In genomic region chr20:64102647-64103354, GRCh38 we compare ENCODE assay signal across 8 cellular contexts. TPM values are rescaled to one million over a fixed set of nuclear protein-coding genes. Genes with fewer than 3 reads are reported as not detected.
DNase-seq lines count a peak whose midpoint lies in the region; ATAC-seq and TF ChIP-seq lines count a peak whose summit lies in the region.

No MANE protein-coding gene starts in this region.

- peak; percentile 16 for DNase-seq in activated CD8-positive, alpha-beta T cell treated with anti-CD3 and anti-CD28 coated beads for 36 hours
- no peak for DNase-seq in activated CD8-positive, alpha-beta T cell treated with anti-CD3 and anti-CD28 coated beads, Interleukin-2, amount 10 ng/mL, durations not matched to agents 7 days and 5 days
- DNase-seq in hepatocyte (ENCODE audit: low spot score) (peak; percentile 37), superior temporal gyrus (ENCODE audit: extremely low spot score) (peak; percentile 35), cortex of kidney (lab: John Stamatoyannopoulos, UW) (no peak)
- no peak for DNase-seq in activated CD4-positive, alpha-beta T cell treated with anti-CD3 and anti-CD28 coated beads, Interleukin-2, amount 50 U/mL, for 48 hours

- H3K9ac ChIP-seq in OCI-LY3 (ENCODE audit: low read length), result peak overlapping the region; percentile 54

- no peaks in the 10 kb centered on the region for H3K9me3 Mint-ChIP-seq in activated CD8-positive, alpha-beta T cell treated with anti-CD3 and anti-CD28 coated beads for 36 hours
- no peaks in the 10 kb centered on the region for H3K9me3 Mint-ChIP-seq in activated CD8-positive, alpha-beta T cell treated with anti-CD3 and anti-CD28 coated beads, Interleukin-2, amount 10 ng/mL, durations not matched to agents 7 days and 5 days (ENCODE audit: insufficient read depth)

- no peaks in the 10 kb centered on the region for H4K20me1 ChIP-seq in OCI-LY3 (ENCODE audit: insufficient read depth, low read length)
- no peaks in the 10 kb centered on the region for H4K20me1 ChIP-seq in hepatocyte (ENCODE audit: insufficient read depth, poor library complexity, severe bottlenecking)

- H3K4me2 ChIP-seq in OCI-LY3 (ENCODE audit: low read length) (peak overlapping the region; percentile 70), hepatocyte (peak overlapping the region; percentile 91)

- H2AFZ ChIP-seq in OCI-LY3 (ENCODE audit: low read depth, low read length) (no peak overlapping the region), hepatocyte (no peak overlapping the region)

- peaks cover 20% of the 10 kb centered on the region for H3K4me1 Mint-ChIP-seq in activated CD8-positive, alpha-beta T cell treated with anti-CD3 and anti-CD28 coated beads for 36 hours (ENCODE audit: low read depth)
- peaks cover 20% of the 10 kb centered on the region for H3K4me1 Mint-ChIP-seq in activated CD8-positive, alpha-beta T cell treated with anti-CD3 and anti-CD28 coated beads, Interleukin-2, amount 10 ng/mL, durations not matched to agents 7 days and 5 days (ENCODE audit: low read depth)

- intact Hi-C loops in activated CD8-positive, alpha-beta T cell treated with anti-CD3 and anti-CD28 coated beads for 36 hours (cut with micrococcal nuclease), result no loop called here

- H3K4me3 ChIP-seq in OCI-LY3 (ENCODE audit: low read length), result peak overlapping the region; percentile 77
- H3K4me3 ChIP-seq in hepatocyte, result no peak overlapping the region

- H3K36me3 ChIP-seq in OCI-LY3 (replicated peaks; ENCODE audit: low read depth, low read length), result no peaks in the 10 kb centered on the region
- no peaks in the 10 kb centered on the region for H3K36me3 ChIP-seq in hepatocyte (replicated peaks; ENCODE audit: insufficient read depth, low read depth)

- H3K27ac ChIP-seq in OCI-LY3 (ENCODE audit: low read length) (no peak overlapping the region), hepatocyte (no peak overlapping the region)

- peaks cover 18% of the 10 kb centered on the region for H3K27me3 ChIP-seq in OCI-LY3 (ENCODE audit: low read depth, low read length)
- peaks cover 35% of the 10 kb centered on the region for H3K27me3 ChIP-seq in hepatocyte

- H3K9me2 ChIP-seq in hepatocyte (replicated peaks; ENCODE audit: insufficient read depth), result no peaks in the 10 kb centered on the region

- H3K27ac Mint-ChIP-seq in activated CD8-positive, alpha-beta T cell treated with anti-CD3 and anti-CD28 coated beads for 36 hours, result no peak overlapping the region
- H3K27ac Mint-ChIP-seq in activated CD8-positive, alpha-beta T cell treated with anti-CD3 and anti-CD28 coated beads, Interleukin-2, amount 10 ng/mL, durations not matched to agents 7 days and 5 days, result no peak overlapping the region

- peaks cover 14% of the 10 kb centered on the region for H3K27me3 Mint-ChIP-seq in activated CD8-positive, alpha-beta T cell treated with anti-CD3 and anti-CD28 coated beads for 36 hours
- H3K27me3 Mint-ChIP-seq in activated CD8-positive, alpha-beta T cell treated with anti-CD3 and anti-CD28 coated beads, Interleukin-2, amount 10 ng/mL, durations not matched to agents 7 days and 5 days (ENCODE audit: low read depth), result peaks cover 22% of the 10 kb centered on the region

- no peaks in the 10 kb centered on the region for H3K79me2 ChIP-seq in OCI-LY3 (ENCODE audit: low read length)
- H3K79me2 ChIP-seq in hepatocyte, result no peaks in the 10 kb centered on the region

- CTCF ChIA-PET in activated CD8-positive, alpha-beta T cell treated with anti-CD3 and anti-CD28 coated beads for 36 hours (lab: Charles Lee), result interaction anchor here (0.6 to 5.1 kb wide), 7 partner anchors 9 to 156 kb away, joined by 3 to 30 read pairs (median 4); partner anchors contain the start of genes LKAAEAR1 and OPRL1
- CTCF ChIA-PET in activated CD8-positive, alpha-beta T cell treated with anti-CD3 and anti-CD28 coated beads, Interleukin-2, amount 10 ng/mL, durations not matched to agents 7 days and 5 days (lab: Charles Lee), result interaction anchor here (0.6 to 2.1 kb wide), 6 partner anchors 17 to 201 kb away, joined by 3 to 5 read pairs (median 4); partner anchors contain the start of genes LKAAEAR1 and RGS19

- H3K9me3 ChIP-seq in OCI-LY3 (ENCODE audit: insufficient read depth, low read length) (no peaks in the 10 kb centered on the region), hepatocyte (ENCODE audit: low read depth) (no peaks in the 10 kb centered on the region)

- peak overlapping the region; percentile 46 for H3K4me3 Mint-ChIP-seq in activated CD8-positive, alpha-beta T cell treated with anti-CD3 and anti-CD28 coated beads for 36 hours
- no peak overlapping the region for H3K4me3 Mint-ChIP-seq in activated CD8-positive, alpha-beta T cell treated with anti-CD3 and anti-CD28 coated beads, Interleukin-2, amount 10 ng/mL, durations not matched to agents 7 days and 5 days

- TF ChIP-seq CTCF in activated CD8-positive, alpha-beta T cell treated with anti-CD3 and anti-CD28 coated beads for 36 hours (IDR thresholded peaks at IDR 0.05), result no peak
- no peak for TF ChIP-seq CTCF in OCI-LY3 (IDR thresholded peaks at IDR 0.05; ENCODE audit: low read depth, low read length)
- TF ChIP-seq CTCF in hepatocyte (IDR thresholded peaks at IDR 0.05; ENCODE audit: poor library complexity), result no peak

- WGBS in hepatocyte (ENCODE audit: low lambda C conversion rate, missing lambda C conversion rate), result 23% methylated on average over 28 of the region's 30 CpGs

- no peak for ATAC-seq in activated CD8-positive, alpha-beta T cell treated with anti-CD3 and anti-CD28 coated beads for 36 hours
- ATAC-seq in activated CD8-positive, alpha-beta T cell treated with anti-CD3 and anti-CD28 coated beads, Interleukin-2, amount 10 ng/mL, durations not matched to agents 7 days and 5 days, result no peak
- no peak for ATAC-seq in HG03196 (IDR thresholded peaks at IDR 0.05; ENCODE audit: unreplicated experiment)

- no peaks in the 10 kb centered on the region for H3K36me3 Mint-ChIP-seq in activated CD8-positive, alpha-beta T cell treated with anti-CD3 and anti-CD28 coated beads for 36 hours (ENCODE audit: low read depth)
- H3K36me3 Mint-ChIP-seq in activated CD8-positive, alpha-beta T cell treated with anti-CD3 and anti-CD28 coated beads, Interleukin-2, amount 10 ng/mL, durations not matched to agents 7 days and 5 days (ENCODE audit: low read depth), result no peaks in the 10 kb centered on the region

- H3K4me1 ChIP-seq in OCI-LY3 (ENCODE audit: low read length) (peaks cover 30% of the 10 kb centered on the region), hepatocyte (ENCODE audit: insufficient read depth) (peaks cover 8% of the 10 kb centered on the region)

- POLR2A ChIA-PET in activated CD8-positive, alpha-beta T cell treated with anti-CD3 and anti-CD28 coated beads for 36 hours (lab: Charles Lee), result interaction anchor here (0.7 kb wide), 1 partner anchor 17 kb away, joined by 3 read pairs; no protein-coding TSS in a partner anchor
- POLR2A ChIA-PET in activated CD8-positive, alpha-beta T cell treated with anti-CD3 and anti-CD28 coated beads, Interleukin-2, amount 10 ng/mL, durations not matched to agents 7 days and 5 days (lab: Charles Lee), result no interaction called here

RNA-seq across cellular contexts. Expression of gene NPBWR2, which starts 4.6 kb away (rescaled TPM):
- total RNA-seq in activated CD8-positive, alpha-beta T cell treated with anti-CD3 and anti-CD28 coated beads for 36 hours, result not detected
- not detected for total RNA-seq in activated CD8-positive, alpha-beta T cell treated with anti-CD3 and anti-CD28 coated beads, Interleukin-2, amount 10 ng/mL, durations not matched to agents 7 days and 5 days
- total RNA-seq in hepatocyte, result not detected in 2 replicates
- polyA plus RNA-seq in hepatocyte, result not detected in 2 replicates

RNA-seq across cellular contexts. Expression of gene LKAAEAR1, which starts 18.6 kb away (rescaled TPM):
- under 1 TPM; 0.43 TPM for total RNA-seq in activated CD8-positive, alpha-beta T cell treated with anti-CD3 and anti-CD28 coated beads for 36 hours
- total RNA-seq in activated CD8-positive, alpha-beta T cell treated with anti-CD3 and anti-CD28 coated beads, Interleukin-2, amount 10 ng/mL, durations not matched to agents 7 days and 5 days, result under 1 TPM; 0.34 to 0.61 TPM
- total RNA-seq in hepatocyte, result not detected in 2 replicates
- polyA plus RNA-seq in hepatocyte, result 0.91 and 1.2 TPM in 2 replicates

RNA-seq across cellular contexts. Expression of gene OPRL1, which starts 22.9 kb away (rescaled TPM):
- under 1 TPM; 0.61 to 0.63 TPM for total RNA-seq in activated CD8-positive, alpha-beta T cell treated with anti-CD3 and anti-CD28 coated beads for 36 hours
- total RNA-seq in activated CD8-positive, alpha-beta T cell treated with anti-CD3 and anti-CD28 coated beads, Interleukin-2, amount 10 ng/mL, durations not matched to agents 7 days and 5 days, result 1 to 10 TPM; 1.5 to 2.0 TPM
- total RNA-seq in hepatocyte, result 1.1 and 1.5 TPM in 2 replicates
- polyA plus RNA-seq in hepatocyte, result 0.50 and 0.90 TPM in 2 replicates

RNA-seq across cellular contexts. Expression of gene RGS19, which starts 23.5 kb away (rescaled TPM):
- total RNA-seq in activated CD8-positive, alpha-beta T cell treated with anti-CD3 and anti-CD28 coated beads for 36 hours, result 10 to 100 TPM; 42.5 to 44.1 TPM
- total RNA-seq in activated CD8-positive, alpha-beta T cell treated with anti-CD3 and anti-CD28 coated beads, Interleukin-2, amount 10 ng/mL, durations not matched to agents 7 days and 5 days, result 100 to 1,000 TPM; 130 to 135 TPM
- 8.1 and 8.8 TPM in 2 replicates for total RNA-seq in hepatocyte
- polyA plus RNA-seq in hepatocyte, result 10.9 and 13.5 TPM in 2 replicates

RNA-seq across cellular contexts. Expression of gene TCEA2, which starts 39.8 kb away (rescaled TPM):
- total RNA-seq in activated CD8-positive, alpha-beta T cell treated with anti-CD3 and anti-CD28 coated beads for 36 hours, result 10 to 100 TPM; 30.0 to 33.0 TPM
- 10 to 100 TPM; 49.6 to 55.3 TPM for total RNA-seq in activated CD8-positive, alpha-beta T cell treated with anti-CD3 and anti-CD28 coated beads, Interleukin-2, amount 10 ng/mL, durations not matched to agents 7 days and 5 days
- total RNA-seq in hepatocyte, result 23.8 and 26.0 TPM in 2 replicates
- polyA plus RNA-seq in hepatocyte, result 74.2 and 80.0 TPM in 2 replicates

Comparison
In these comparisons a context has a peak if more than half of its experiments do, and no peak if none do; other contexts are left out.
1. DNase-seq: peak in activated CD8-positive, alpha-beta T cell treated with anti-CD3 and anti-CD28 coated beads for 36 hours (single experiment), hepatocyte (single experiment) and superior temporal gyrus (single experiment); none in activated CD8-positive, alpha-beta T cell treated with anti-CD3 and anti-CD28 coated beads, Interleukin-2, amount 10 ng/mL, durations not matched to agents 7 days and 5 days (single experiment), activated CD4-positive, alpha-beta T cell treated with anti-CD3 and anti-CD28 coated beads, Interleukin-2, amount 50 U/mL, for 48 hours (0 of 2) and cortex of kidney (single experiment).